21 cellular contexts compared by ENCODE assay signal in the genomic region with DNA sequence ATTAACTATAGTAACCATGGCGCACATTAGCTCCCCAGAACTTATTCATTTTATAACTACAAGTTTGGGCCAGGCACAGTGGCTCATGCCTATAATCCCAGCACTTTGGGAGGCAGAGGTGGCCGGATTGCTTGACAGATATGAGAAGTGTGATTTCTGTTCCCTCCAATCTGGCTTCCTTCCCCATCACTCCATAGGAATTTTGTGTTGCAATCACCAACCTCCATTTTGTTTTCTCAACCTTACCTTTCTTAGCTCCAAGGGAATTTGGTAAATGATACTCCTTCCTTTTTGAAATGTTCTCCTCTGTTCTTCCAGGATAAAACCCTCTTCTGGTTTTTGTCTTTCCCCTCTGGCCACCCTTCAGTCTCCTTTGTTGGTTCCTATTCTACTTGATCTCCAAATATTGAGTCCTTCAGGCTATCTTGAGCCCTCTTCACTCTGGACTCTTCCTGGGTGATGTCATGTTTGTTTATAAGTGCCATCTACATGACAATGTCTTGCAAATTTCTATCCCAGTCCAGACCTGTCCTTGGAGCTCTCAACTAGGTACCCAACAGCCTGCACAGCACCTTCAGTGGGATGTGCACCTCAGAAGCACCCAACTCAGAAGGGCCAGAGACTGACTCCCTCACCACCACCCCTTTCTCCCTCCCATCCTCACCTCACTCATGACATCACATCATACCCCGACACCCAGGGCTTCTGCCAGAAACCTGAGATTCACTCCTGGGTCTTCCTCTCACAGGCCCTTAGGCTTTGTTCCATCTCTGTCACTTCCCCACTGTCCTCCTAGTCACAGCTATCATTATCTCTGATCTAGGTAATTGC. TPM values are rescaled to one million over a fixed set of nuclear protein-coding genes. Genes with fewer than 3 reads are reported as not detected.
DNase-seq lines count a peak whose midpoint lies in the region; ATAC-seq and TF ChIP-seq lines count a peak whose summit lies in the region.
"Had no signal": no experiment of that assay in that cellular context is flagged by ENCODE, and none has a peak within 500 bp of the region (broad histone marks: within the 10 kb centered on the region; RNA-seq: fewer than 3 reads in every experiment).

No MANE protein-coding gene starts in this region.

- POLR2A ChIA-PET in activated CD4-positive, alpha-beta T cell treated with anti-CD3 and anti-CD28 coated beads for 36 hours (lab: Charles Lee): interaction anchor here (0.6 kb wide), 1 partner anchor 338 kb away, joined by 9 read pairs; no protein-coding TSS in a partner anchor

- no peak for TF ChIP-seq CTCF in fibroblast of pulmonary artery (IDR thresholded peaks at IDR 0.05; ENCODE audit: low read length, missing control alignments)
- TF ChIP-seq CTCF in smooth muscle cell (IDR thresholded peaks at IDR 0.05; ENCODE audit: borderline replicate concordance, insufficient read depth, poor library complexity, severe bottlenecking): no peak
- no peak for TF ChIP-seq CTCF in hepatocyte (IDR thresholded peaks at IDR 0.05; ENCODE audit: poor library complexity)

- peaks cover 29% of the 10 kb centered on the region for H3K36me3 Mint-ChIP-seq in activated CD4-positive, alpha-beta T cell treated with anti-CD3 and anti-CD28 coated beads for 36 hours (ENCODE audit: low read depth)
- H3K36me3 Mint-ChIP-seq: natural killer cell had no signal

- H2AFZ ChIP-seq in smooth muscle cell (ENCODE audit: low read depth) (no peak overlapping the region), hepatocyte (no peak overlapping the region)

- H3K9me3 Mint-ChIP-seq in activated CD4-positive, alpha-beta T cell treated with anti-CD3 and anti-CD28 coated beads for 36 hours (ENCODE audit: low read depth): no peaks in the 10 kb centered on the region
- H3K9me3 Mint-ChIP-seq: activated T-helper 17 cell treated with anti-CD3 and anti-CD28 coated beads, Interleukin-2, amount 50 U/mL, for 72 hours; natural killer cell; T-helper 1 cell treated with Interleukin-12 subunit alpha and Interleukin-12 subunit beta and Interleukin-4 antibody, amounts not matched to agents 30 μg/mL and 1 μg/mL, for 36 hours had no signal

- peak; percentile 42 for ATAC-seq in activated CD4-positive, alpha-beta T cell treated with anti-CD3 and anti-CD28 coated beads for 36 hours
- ATAC-seq: activated T-helper 17 cell treated with anti-CD3 and anti-CD28 coated beads, Interleukin-2, amount 50 U/mL, for 72 hours; natural killer cell; Right ventricle myocardium inferior had no signal

- 85% methylated on average over 3 of the region's 3 CpGs for WGBS in smooth muscle cell (ENCODE audit: low lambda C conversion rate)
- 80% methylated on average over 3 of the region's 3 CpGs for WGBS in hepatocyte (ENCODE audit: low lambda C conversion rate, missing lambda C conversion rate)

- H3K9ac ChIP-seq in NT2/D1 (ENCODE audit: insufficient read length, low read depth) (no peak overlapping the region), smooth muscle cell (ENCODE audit: low read depth) (no peak overlapping the region)

- H3K4me3 ChIP-seq in NT2/D1 (ENCODE audit: insufficient read length, low read depth) (no peak overlapping the region), fibroblast of pulmonary artery (replicated peaks; ENCODE audit: low read depth, low read length) (no peak overlapping the region), smooth muscle cell (no peak overlapping the region), hepatocyte (no peak overlapping the region)
- H3K4me3 ChIP-seq: colonic mucosa had no signal

- intact Hi-C loops in activated CD4-positive, alpha-beta T cell treated with anti-CD3 and anti-CD28 coated beads for 36 hours (cut with DNase I, micrococcal nuclease): no loop called here

- no peak overlapping the region for H3K4me2 ChIP-seq in smooth muscle cell
- H3K4me2 ChIP-seq in hepatocyte: no peak overlapping the region

- H3K4me1 Mint-ChIP-seq in activated CD4-positive, alpha-beta T cell treated with anti-CD3 and anti-CD28 coated beads for 36 hours: no peaks in the 10 kb centered on the region
- H3K4me1 Mint-ChIP-seq: activated T-helper 17 cell treated with anti-CD3 and anti-CD28 coated beads, Interleukin-2, amount 50 U/mL, for 72 hours; CD4-positive, alpha-beta memory T cell; natural killer cell had no signal

- no peak overlapping the region for H3K4me3 Mint-ChIP-seq in activated CD4-positive, alpha-beta T cell treated with anti-CD3 and anti-CD28 coated beads for 36 hours
- H3K4me3 Mint-ChIP-seq: activated T-helper 17 cell treated with anti-CD3 and anti-CD28 coated beads, Interleukin-2, amount 50 U/mL, for 72 hours; CD4-positive, alpha-beta memory T cell; natural killer cell; T-helper 1 cell treated with Interleukin-12 subunit alpha and Interleukin-12 subunit beta and Interleukin-4 antibody, amounts not matched to agents 30 μg/mL and 1 μg/mL, for 36 hours had no signal

- no peaks in the 10 kb centered on the region for H3K9me3 ChIP-seq in NT2/D1 (ENCODE audit: insufficient read depth, low read length)
- no peaks in the 10 kb centered on the region for H3K9me3 ChIP-seq in smooth muscle cell (replicated peaks; ENCODE audit: low read depth)
- H3K9me3 ChIP-seq in hepatocyte (ENCODE audit: low read depth): no peaks in the 10 kb centered on the region
- H3K9me3 ChIP-seq: colonic mucosa had no signal

- no peaks in the 10 kb centered on the region for H3K4me1 ChIP-seq in NT2/D1 (ENCODE audit: insufficient read depth, insufficient read length)
- no peaks in the 10 kb centered on the region for H3K4me1 ChIP-seq in smooth muscle cell (ENCODE audit: low read depth)
- no peaks in the 10 kb centered on the region for H3K4me1 ChIP-seq in hepatocyte (ENCODE audit: insufficient read depth)
- H3K4me1 ChIP-seq: colonic mucosa had no signal

- H3F3A ChIP-seq in smooth muscle cell (ENCODE audit: low read depth): no peaks in the 10 kb centered on the region

- H3K27ac ChIP-seq in smooth muscle cell (ENCODE audit: low read depth): peak overlapping the region; percentile 42
- no peak overlapping the region for H3K27ac ChIP-seq in hepatocyte
- H3K27ac ChIP-seq: colonic mucosa had no signal

- H3K27me3 ChIP-seq in NT2/D1 (ENCODE audit: insufficient read depth, insufficient read length) (no peaks in the 10 kb centered on the region), smooth muscle cell (ENCODE audit: low read depth) (no peaks in the 10 kb centered on the region), hepatocyte (no peaks in the 10 kb centered on the region)
- H3K27me3 ChIP-seq: colonic mucosa had no signal

- no peak overlapping the region for H3K27ac Mint-ChIP-seq in activated CD4-positive, alpha-beta T cell treated with anti-CD3 and anti-CD28 coated beads for 36 hours
- H3K27ac Mint-ChIP-seq: natural killer cell; T-helper 1 cell treated with Interleukin-12 subunit alpha and Interleukin-12 subunit beta and Interleukin-4 antibody, amounts not matched to agents 30 μg/mL and 1 μg/mL, for 36 hours had no signal

- H3K27me3 Mint-ChIP-seq in activated CD4-positive, alpha-beta T cell treated with anti-CD3 and anti-CD28 coated beads for 36 hours: no peaks in the 10 kb centered on the region
- H3K27me3 Mint-ChIP-seq: activated T-helper 17 cell treated with anti-CD3 and anti-CD28 coated beads, Interleukin-2, amount 50 U/mL, for 72 hours; CD4-positive, alpha-beta memory T cell had no signal

- CTCF ChIA-PET in activated CD4-positive, alpha-beta T cell treated with anti-CD3 and anti-CD28 coated beads for 36 hours (lab: Charles Lee): no interaction called here

- DNase-seq in activated CD4-positive, alpha-beta T cell treated with anti-CD3 and anti-CD28 coated beads for 36 hours: no peak
- no peak for DNase-seq in activated CD4-positive, alpha-beta T cell treated with anti-CD3 and anti-CD28 coated beads for 4 hours
- DNase-seq in NT2/D1 (ENCODE audit: low read depth, low spot score) (peak; percentile 11), fibroblast of pulmonary artery (ENCODE audit: low read depth) (peak; percentile 46), smooth muscle cell (lab: John Stamatoyannopoulos, UW; ENCODE audit: unreplicated experiment) (no peak), hepatocyte (ENCODE audit: low spot score) (no peak), anterior cingulate cortex (lab: John Stamatoyannopoulos, UW) (no peak), NCI-H2171 treated with DMSO at 0.1 percent for 48 hours (lab: John Stamatoyannopoulos, UW) (no peak)
- DNase-seq: ACHN; activated CD4-positive, alpha-beta T cell treated with anti-CD3 and anti-CD28 coated beads, Interleukin-2, amount 50 U/mL, for 1 hour; amniotic stem cell; CD4-positive, alpha-beta memory T cell; colonic mucosa; GF-D8; hypothalamus; natural killer cell; NCI-H2081; NCI-H774 had no signal

- H3K36me3 ChIP-seq in NT2/D1 (ENCODE audit: insufficient read depth, insufficient read length, low read length) (peaks cover 36% of the 10 kb centered on the region), smooth muscle cell (ENCODE audit: low read depth) (peaks cover 6% of the 10 kb centered on the region), hepatocyte (replicated peaks; ENCODE audit: insufficient read depth, low read depth) (peaks cover 5% of the 10 kb centered on the region)
- H3K36me3 ChIP-seq: colonic mucosa had no signal

- H4K20me1 ChIP-seq in smooth muscle cell (ENCODE audit: low read depth) (peaks cover 23% of the 10 kb centered on the region), hepatocyte (ENCODE audit: insufficient read depth, poor library complexity, severe bottlenecking) (peaks cover 4% of the 10 kb centered on the region)

- H3K79me2 ChIP-seq in smooth muscle cell (ENCODE audit: low read depth) (no peaks in the 10 kb centered on the region), hepatocyte (peaks cover 5% of the 10 kb centered on the region)

- no peaks in the 10 kb centered on the region for H3K9me2 ChIP-seq in hepatocyte (replicated peaks; ENCODE audit: insufficient read depth)

RNA-seq across cellular contexts. Expression of gene TXN, which starts 14.6 kb away (rescaled TPM):
- 100 to 1,000 TPM; 449 to 553 TPM for total RNA-seq in activated CD4-positive, alpha-beta T cell treated with anti-CD3 and anti-CD28 coated beads for 36 hours
- total RNA-seq in smooth muscle cell (306 and 394 TPM in 2 replicates), hepatocyte (195 and 213 TPM in 2 replicates)
- polyA plus RNA-seq in smooth muscle cell (426 and 501 TPM in 2 replicates), hepatocyte (416 and 426 TPM in 2 replicates)

RNA-seq across cellular contexts. Expression of gene C9orf152, which starts 33.7 kb away (rescaled TPM):
- not detected for total RNA-seq in activated CD4-positive, alpha-beta T cell treated with anti-CD3 and anti-CD28 coated beads for 36 hours
- total RNA-seq in smooth muscle cell: not detected in 2 replicates
- not detected in 2 replicates for polyA plus RNA-seq in smooth muscle cell
- total RNA-seq in hepatocyte: 0.28 and 1.2 TPM in 2 replicates
- 0.29 and 0.68 TPM in 2 replicates for polyA plus RNA-seq in hepatocyte
- total RNA-seq: activated T-helper 17 cell treated with anti-CD3 and anti-CD28 coated beads, Interleukin-2, amount 50 U/mL, for 72 hours; CD4-positive, alpha-beta memory T cell; natural killer cell; Right ventricle myocardium inferior had no signal
- polyA plus RNA-seq: CD4-positive, alpha-beta memory T cell had no signal

Comparison
In these comparisons a context has a peak if more than half of its experiments do, and no peak if none do; other contexts are left out.
1. DNase-seq: peak in NT2/D1 (single experiment) and fibroblast of pulmonary artery (single experiment); none in activated CD4-positive, alpha-beta T cell treated with anti-CD3 and anti-CD28 coated beads for 36 hours (single experiment), activated CD4-positive, alpha-beta T cell treated with anti-CD3 and anti-CD28 coated beads for 4 hours (0 of 2), smooth muscle cell (single experiment), hepatocyte (single experiment), anterior cingulate cortex (0 of 58) and NCI-H2171 treated with DMSO at 0.1 percent for 48 hours (single experiment).